Comparison of ENCODE assay signal across 23 cellular contexts in genomic region chr14:52856139-52856538, GRCh38.
DNase-seq lines count a peak whose midpoint lies in the region; ATAC-seq and TF ChIP-seq lines count a peak whose summit lies in the region.
"Had no signal": no experiment of that assay in that cellular context is flagged by ENCODE, and none has a peak within 500 bp of the region (broad histone marks: within the 10 kb centered on the region; RNA-seq: fewer than 3 reads in every experiment).

No MANE protein-coding gene starts in this region.

- intact Hi-C loops in right cardiac atrium (cut with DNase I), result no loop called here
- intact Hi-C loops in posterior vena cava (cut with DNase I), result no loop called here

- WGBS in right cardiac atrium, result 90% methylated on average over 4 of the region's 4 CpGs

- H3K27me3 Mint-ChIP-seq in mesothelial cell of epicardium (ENCODE audit: low read depth), result no peaks in the 10 kb centered on the region
- H3K27me3 Mint-ChIP-seq in stimulated activated memory B cell treated with anti-CD40 and anti-IgM and Interleukin-4, amounts not matched to agents 10 μg/mL and 1 μg/mL and 100 μg/mL, for 72 hours, result peaks cover 10% of the 10 kb centered on the region

- H3K9me3 Mint-ChIP-seq in mesothelial cell of epicardium, result peaks cover 2% of the 10 kb centered on the region
- peaks cover 3% of the 10 kb centered on the region for H3K9me3 Mint-ChIP-seq in stimulated activated memory B cell treated with anti-CD40 and anti-IgM and Interleukin-4, amounts not matched to agents 10 μg/mL and 1 μg/mL and 100 μg/mL, for 72 hours

- peak overlapping the region; percentile 54 for H3K27ac Mint-ChIP-seq in mesothelial cell of epicardium
- no peak overlapping the region for H3K27ac Mint-ChIP-seq in stimulated activated memory B cell treated with anti-CD40 and anti-IgM and Interleukin-4, amounts not matched to agents 10 μg/mL and 1 μg/mL and 100 μg/mL, for 72 hours
- H3K27ac Mint-ChIP-seq: B cell had no signal

- peak overlapping the region; percentile 47 for H3K27ac ChIP-seq in cardiac muscle cell
- H3K27ac ChIP-seq in right cardiac atrium (ENCODE audit: low read length), result no peak overlapping the region
- H3K27ac ChIP-seq: 22Rv1 had no signal

- H3K4me3 Mint-ChIP-seq in mesothelial cell of epicardium, result no peak overlapping the region
- H3K4me3 Mint-ChIP-seq in stimulated activated memory B cell treated with anti-CD40 and anti-IgM and Interleukin-4, amounts not matched to agents 10 μg/mL and 1 μg/mL and 100 μg/mL, for 72 hours, result no peak overlapping the region
- H3K4me3 Mint-ChIP-seq: B cell had no signal

- H3K27me3 ChIP-seq in cardiac muscle cell (no peaks in the 10 kb centered on the region), right cardiac atrium (ENCODE audit: control insufficient read depth, insufficient read depth) (no peaks in the 10 kb centered on the region)

- H3K36me3 ChIP-seq in cardiac muscle cell, result peaks cover 30% of the 10 kb centered on the region

- H3K4me1 ChIP-seq in cardiac muscle cell (ENCODE audit: low read depth), result peaks cover 11% of the 10 kb centered on the region
- peaks cover 2% of the 10 kb centered on the region for H3K4me1 ChIP-seq in right cardiac atrium (ENCODE audit: control insufficient read depth, insufficient read depth, low read length)

- H3K4me3 ChIP-seq in cardiac muscle cell (no peak overlapping the region), right cardiac atrium (ENCODE audit: low read length) (no peak overlapping the region)

- H3K4me1 Mint-ChIP-seq in mesothelial cell of epicardium, result peaks cover 20% of the 10 kb centered on the region
- no peaks in the 10 kb centered on the region for H3K4me1 Mint-ChIP-seq in stimulated activated memory B cell treated with anti-CD40 and anti-IgM and Interleukin-4, amounts not matched to agents 10 μg/mL and 1 μg/mL and 100 μg/mL, for 72 hours
- H3K4me1 Mint-ChIP-seq: B cell had no signal

- peaks cover 40% of the 10 kb centered on the region for H3K36me3 Mint-ChIP-seq in mesothelial cell of epicardium
- no peaks in the 10 kb centered on the region for H3K36me3 Mint-ChIP-seq in stimulated activated memory B cell treated with anti-CD40 and anti-IgM and Interleukin-4, amounts not matched to agents 10 μg/mL and 1 μg/mL and 100 μg/mL, for 72 hours

- DNase-seq in cardiac muscle cell (ENCODE audit: low read depth in 1 of 2, low spot score in 1 of 2) (no peak), right cardiac atrium (no peak), cerebellar cortex (ENCODE audit: low spot score) (peak; percentile 74), mesothelial cell of epicardium (ENCODE audit: low spot score in 2 of 2, unreplicated experiment in 2 of 2) (no peak), hypothalamus (lab: John Stamatoyannopoulos, UW) (no peak), posterior vena cava (ENCODE audit: low spot score) (no peak), glomerular visceral epithelial cell (ENCODE audit: extremely low spot score) (no peak)
- DNase-seq: Caco-2, GOT3, KBM-7, MV-4-11, NCI-H1417, NCI-H187 treated with DMSO at 0.1 percent for 48 hours, NCI-H2227 treated with DMSO at 0.1 percent for 48 hours, NCI-H510A treated with DMSO at 0.1 percent for 48 hours, NCI-H774, OCI-M1, SHP77 treated with DMSO at 0.1 percent for 48 hours had no signal

- no peak for ATAC-seq in right cardiac atrium
- no peak for ATAC-seq in stimulated activated memory B cell treated with anti-CD40 and anti-IgM and Interleukin-4, amounts not matched to agents 10 μg/mL and 1 μg/mL and 100 μg/mL, for 72 hours
- ATAC-seq: HCT116, HepG2 had no signal

- no peaks in the 10 kb centered on the region for H3K9me3 ChIP-seq in cardiac muscle cell (ENCODE audit: low read depth)
- H3K9me3 ChIP-seq in right cardiac atrium (ENCODE audit: control insufficient read depth, low read length), result no peaks in the 10 kb centered on the region
- H3K9me3 ChIP-seq: Caco-2 had no signal

- TF ChIP-seq CTCF in cardiac muscle cell (IDR thresholded peaks at IDR 0.05; ENCODE audit: low read depth, low read length), result no peak
- TF ChIP-seq CTCF in mesothelial cell of epicardium (IDR thresholded peaks at IDR 0.05; ENCODE audit: unreplicated experiment), result no peak
